ENCODE assay signal across 21 cellular contexts in genomic region chr10:34446046-34446445, GRCh38.
"Had no signal": no experiment of that assay in that cellular context is flagged by ENCODE, and none has a peak within 500 bp of the region (broad histone marks: within the 10 kb centered on the region; RNA-seq: fewer than 3 reads in every experiment).

No MANE protein-coding gene starts in this region.

- H3K36me3 ChIP-seq: ascending aorta, breast epithelium, left lung, ovary, WERI-Rb-1 had no signal

- H2AFZ ChIP-seq: hepatocyte had no signal

- H3K4me3 ChIP-seq: ascending aorta, breast epithelium, hepatocyte, left lung, ovary, tibial nerve had no signal

- H3K27me3 Mint-ChIP-seq: stimulated activated naive CD8-positive, alpha-beta T cell treated with anti-CD3 and anti-CD28 coated beads, Interleukin-15, Interleukin-2, amounts not matched to agents 100 ng/mL and 50 ng/mL, for 24 hours had no signal

- ATAC-seq: activated T-cell treated with anti-CD3 and anti-CD28 coated beads, Interleukin-2, amount 50 U/mL, for 72 hours; left lung had no signal

- H3K27ac ChIP-seq: ascending aorta, breast epithelium, hepatocyte, left lung, ovary, WERI-Rb-1 had no signal

- DNase-seq: activated CD4-positive, alpha-beta T cell treated with anti-CD3 and anti-CD28 coated beads for 1 hour; activated CD4-positive, alpha-beta T cell treated with anti-CD3 and anti-CD28 coated beads, Interleukin-2, amount 50 U/mL, for 4 hours; activated effector memory CD4-positive, alpha-beta T cell treated with anti-CD3 and anti-CD28 coated beads, Interleukin-2, amount 50 U/mL, for 16 hours; activated naive CD4-positive, alpha-beta T cell treated with anti-CD3 and anti-CD28 coated beads, Interleukin-2, amount 50 U/mL, for 16 hours; activated T-cell treated with anti-CD3 and anti-CD28 coated beads, Interleukin-2, amount 50 U/mL, for 72 hours; cerebellar nuclear complex; cortex of kidney; effector CD4-positive, alpha-beta T cell; foreskin fibroblast; left lung; mammary epithelial cell; ovary; stimulated activated CD4-positive, alpha-beta T cell treated with anti-CD3 and anti-CD28 coated beads, Interleukin-2, amount 100 ng/mL, for 24 hours; WERI-Rb-1 had no signal

- H3K9me3 Mint-ChIP-seq: activated T-cell treated with anti-CD3 and anti-CD28 coated beads, Interleukin-2, amount 50 U/mL, for 72 hours; stimulated activated naive CD8-positive, alpha-beta T cell treated with anti-CD3 and anti-CD28 coated beads, Interleukin-15, Interleukin-2, amounts not matched to agents 100 ng/mL and 50 ng/mL, for 24 hours had no signal

- H3K4me1 ChIP-seq: ascending aorta, breast epithelium, left lung had no signal

- H3K9me3 ChIP-seq: ascending aorta, breast epithelium, left lung, ovary, tibial nerve had no signal

- H3K4me3 Mint-ChIP-seq: activated T-cell treated with anti-CD3 and anti-CD28 coated beads, Interleukin-2, amount 50 U/mL, for 72 hours; stimulated activated naive CD8-positive, alpha-beta T cell treated with anti-CD3 and anti-CD28 coated beads, Interleukin-15, Interleukin-2, amounts not matched to agents 100 ng/mL and 50 ng/mL, for 24 hours had no signal

- H3K27ac Mint-ChIP-seq: activated T-cell treated with anti-CD3 and anti-CD28 coated beads, Interleukin-2, amount 50 U/mL, for 72 hours; stimulated activated naive CD8-positive, alpha-beta T cell treated with anti-CD3 and anti-CD28 coated beads, Interleukin-15, Interleukin-2, amounts not matched to agents 100 ng/mL and 50 ng/mL, for 24 hours had no signal

- FAIRE-seq: endothelial cell of umbilical vein, urothelium cell line had no signal

- H3K4me2 ChIP-seq: hepatocyte had no signal

- H3K27me3 ChIP-seq: ascending aorta, breast epithelium, hepatocyte, left lung, ovary, tibial nerve had no signal
